ENCODE assay signal across 1 cellular context in genomic region chr7:92682767-92683539, GRCh38.
TF ChIP-seq lines count a peak whose summit lies in the region.

No MANE protein-coding gene starts in this region.

TF ChIP-seq in HepG2, 621 proteins besides CTCF, POLR2A, EP300 and RAD21 (continued from another document and continues in another):
- TF ChIP-seq ZNF691 (CRISPR knock-in tag; IDR thresholded peaks at IDR 0.05; ENCODE audit: borderline replicate concordance, low read depth), result no peak
- no peak for TF ChIP-seq NFIB (CRISPR knock-in tag; IDR thresholded peaks at IDR 0.05; ENCODE audit: borderline replicate concordance)
- peak; percentile 66 for TF ChIP-seq MED1 (CRISPR knock-in tag; IDR thresholded peaks at IDR 0.05)
- TF ChIP-seq TEAD3 (CRISPR knock-in tag; optimal IDR thresholded peaks at IDR 0.05; ENCODE audit: borderline replicate concordance), result peak; percentile 39
- no peak; the same call in 1 of the 2 replicates for TF ChIP-seq PPARG (CRISPR knock-in tag; conservative IDR thresholded peaks at IDR 0.05)
- no peak for TF ChIP-seq ZMAT5 (CRISPR knock-in tag; IDR thresholded peaks at IDR 0.05; ENCODE audit: borderline replicate concordance, low read depth)
- TF ChIP-seq ELF3 (CRISPR knock-in tag; IDR thresholded peaks at IDR 0.05), result peak; percentile 76; the same call in 1 of the 2 replicates
- TF ChIP-seq SAP130 (CRISPR knock-in tag; IDR thresholded peaks at IDR 0.05; ENCODE audit: low read depth), result peak; percentile 58
- TF ChIP-seq MED13 (CRISPR knock-in tag; IDR thresholded peaks at IDR 0.05), result peak; percentile 74; the same call in 1 of the 2 replicates
- peak; percentile 35; the same call in 1 of the 2 replicates for TF ChIP-seq NFIC (IDR thresholded peaks at IDR 0.05; ENCODE audit: low read length)
- TF ChIP-seq ZNF597 (CRISPR knock-in tag; IDR thresholded peaks at IDR 0.05), result no peak
- TF ChIP-seq GATAD2A (CRISPR knock-in tag; IDR thresholded peaks at IDR 0.05), result peak; percentile 49; the same call in 1 of the 2 replicates
- no peak for TF ChIP-seq ZNF362 (CRISPR knock-in tag; IDR thresholded peaks at IDR 0.05; ENCODE audit: borderline replicate concordance)
- TF ChIP-seq ZNF766 (CRISPR knock-in tag; IDR thresholded peaks at IDR 0.05; ENCODE audit: borderline replicate concordance), result no peak
- no peak for TF ChIP-seq RXRA (CRISPR knock-in tag; IDR thresholded peaks at IDR 0.05)
- TF ChIP-seq ZNF552 (CRISPR knock-in tag; IDR thresholded peaks at IDR 0.05; ENCODE audit: borderline replicate concordance), result no peak
- 0 out of 2 replicates have a peak, but pooled peaks have one; percentile 12 for TF ChIP-seq HDAC2 (CRISPR knock-in tag; IDR thresholded peaks at IDR 0.05)
- TF ChIP-seq JUN (CRISPR knock-in tag; IDR thresholded peaks at IDR 0.05), result no peak
- no peak for TF ChIP-seq ZNF143 (CRISPR knock-in tag; IDR thresholded peaks at IDR 0.05)
- no peak for TF ChIP-seq ZBTB40 (IDR thresholded peaks at IDR 0.05)
- TF ChIP-seq ZBTB40 (CRISPR knock-in tag; IDR thresholded peaks at IDR 0.05), result no peak
- no peak for TF ChIP-seq ATF5 (CRISPR knock-in tag; IDR thresholded peaks at IDR 0.05; ENCODE audit: low read depth)
- TF ChIP-seq NCOA2 (CRISPR knock-in tag; IDR thresholded peaks at IDR 0.05), result peak; percentile 92
- no peak for TF ChIP-seq ZNF710 (CRISPR knock-in tag; IDR thresholded peaks at IDR 0.05; ENCODE audit: borderline replicate concordance)
- no peak for TF ChIP-seq RBFOX2 (IDR thresholded peaks at IDR 0.05; ENCODE audit: low read depth, low read length)
- no peak for TF ChIP-seq MIER2 (CRISPR knock-in tag; IDR thresholded peaks at IDR 0.05)
- TF ChIP-seq ARID5B (CRISPR knock-in tag; IDR thresholded peaks at IDR 0.05), result peak; percentile 73; the same call in 1 of the 2 replicates
- no peak for TF ChIP-seq CENPX (CRISPR knock-in tag; IDR thresholded peaks at IDR 0.05)
- TF ChIP-seq ZNF326 (CRISPR knock-in tag; IDR thresholded peaks at IDR 0.05; ENCODE audit: borderline replicate concordance), result no peak
- TF ChIP-seq WIZ (CRISPR knock-in tag; IDR thresholded peaks at IDR 0.05), result no peak
- peak; percentile 34; the same call in 1 of the 2 replicates for TF ChIP-seq PAXIP1 (CRISPR knock-in tag; conservative IDR thresholded peaks at IDR 0.05)
- TF ChIP-seq FOXA3 (CRISPR knock-in tag; IDR thresholded peaks at IDR 0.05), result peak; percentile 47
- no peak for TF ChIP-seq MXD4 (CRISPR knock-in tag; IDR thresholded peaks at IDR 0.05)
- no peak for TF ChIP-seq ZNF674 (CRISPR knock-in tag; IDR thresholded peaks at IDR 0.05; ENCODE audit: low read depth)
- no peak for TF ChIP-seq CEBPB (IDR thresholded peaks at IDR 0.05; ENCODE audit: borderline replicate concordance, low read depth, low read length)
- TF ChIP-seq ZFAT (CRISPR knock-in tag; conservative IDR thresholded peaks at IDR 0.05), result no peak
- TF ChIP-seq HMGA1 (CRISPR knock-in tag; conservative IDR thresholded peaks at IDR 0.05), result no peak
- TF ChIP-seq NFE2L1 (CRISPR knock-in tag; IDR thresholded peaks at IDR 0.05; ENCODE audit: borderline replicate concordance), result no peak
